15 cellular contexts compared by ENCODE assay signal in genomic region chr15:86333819-86334218, GRCh38.
"Had no signal": no experiment of that assay in that cellular context is flagged by ENCODE, and none has a peak within 500 bp of the region (broad histone marks: within the 10 kb centered on the region; RNA-seq: fewer than 3 reads in every experiment).

No MANE protein-coding gene starts in this region.

- H3K27ac Mint-ChIP-seq: activated naive CD8-positive, alpha-beta T cell treated with anti-CD3 and anti-CD28 coated beads for 36 hours; endodermal cell; natural killer cell treated with Interleukin-12 subunit alpha and Interleukin-12 subunit beta and Interleukin-15 and Interleukin-18, amount 100 ng/mL, for 72 hours; progenitor cell of endocrine pancreas had no signal

- H3K36me3 Mint-ChIP-seq: activated naive CD8-positive, alpha-beta T cell treated with anti-CD3 and anti-CD28 coated beads for 36 hours; natural killer cell treated with Interleukin-12 subunit alpha and Interleukin-12 subunit beta and Interleukin-15 and Interleukin-18, amount 100 ng/mL, for 72 hours had no signal

- H3K4me3 ChIP-seq: coronary artery, gastrocnemius medialis, thyroid gland, upper lobe of right lung had no signal

- ATAC-seq: gastrocnemius medialis; left ventricle myocardium superior; natural killer cell treated with Interleukin-12 subunit alpha and Interleukin-12 subunit beta and Interleukin-15 and Interleukin-18, amount 100 ng/mL, for 72 hours; SK-N-SH treated with all-trans-retinoic acid at 6 μM for 48 hours; stimulated activated naive CD8-positive, alpha-beta T cell treated with anti-CD3 and anti-CD28 coated beads, Interleukin-15, Interleukin-2, amounts not matched to agents 100 U/mL and 50 U/mL, for 24 hours; upper lobe of right lung had no signal

- H3K4me1 ChIP-seq: gastrocnemius medialis, thyroid gland, upper lobe of right lung had no signal

- H3K4me3 Mint-ChIP-seq: activated naive CD8-positive, alpha-beta T cell treated with anti-CD3 and anti-CD28 coated beads for 36 hours; endodermal cell; natural killer cell treated with Interleukin-12 subunit alpha and Interleukin-12 subunit beta and Interleukin-15 and Interleukin-18, amount 100 ng/mL, for 72 hours had no signal

- DNase-seq: activated naive CD4-positive, alpha-beta T cell treated with Interleukin-2 at 50 U/mL for 16 hours; activated naive CD8-positive, alpha-beta T cell treated with anti-CD3 and anti-CD28 coated beads for 36 hours; cerebellar nuclear complex; endodermal cell; gastrocnemius medialis; hippocampal formation; left ventricle myocardium superior; stimulated activated CD4-positive, alpha-beta T cell treated with anti-CD3 and anti-CD28 coated beads, Interleukin-4, amount 100 ng/mL, for 24 hours; stimulated activated naive CD8-positive, alpha-beta T cell treated with anti-CD3 and anti-CD28 coated beads, Interleukin-15, Interleukin-2, amounts not matched to agents 100 U/mL and 50 U/mL, for 24 hours; thyroid gland; upper lobe of right lung had no signal

- H3K27me3 ChIP-seq: gastrocnemius medialis, thyroid gland, upper lobe of right lung had no signal

- H3K4me1 Mint-ChIP-seq: activated naive CD8-positive, alpha-beta T cell treated with anti-CD3 and anti-CD28 coated beads for 36 hours; endodermal cell had no signal

- H3K27ac ChIP-seq: coronary artery, gastrocnemius medialis, thyroid gland, upper lobe of right lung had no signal

- H3K36me3 ChIP-seq: gastrocnemius medialis, thyroid gland, upper lobe of right lung had no signal

- H3K9me3 ChIP-seq: gastrocnemius medialis, thyroid gland, upper lobe of right lung had no signal
